ENCODE assay signal across 27 cellular contexts in the genomic region with DNA sequence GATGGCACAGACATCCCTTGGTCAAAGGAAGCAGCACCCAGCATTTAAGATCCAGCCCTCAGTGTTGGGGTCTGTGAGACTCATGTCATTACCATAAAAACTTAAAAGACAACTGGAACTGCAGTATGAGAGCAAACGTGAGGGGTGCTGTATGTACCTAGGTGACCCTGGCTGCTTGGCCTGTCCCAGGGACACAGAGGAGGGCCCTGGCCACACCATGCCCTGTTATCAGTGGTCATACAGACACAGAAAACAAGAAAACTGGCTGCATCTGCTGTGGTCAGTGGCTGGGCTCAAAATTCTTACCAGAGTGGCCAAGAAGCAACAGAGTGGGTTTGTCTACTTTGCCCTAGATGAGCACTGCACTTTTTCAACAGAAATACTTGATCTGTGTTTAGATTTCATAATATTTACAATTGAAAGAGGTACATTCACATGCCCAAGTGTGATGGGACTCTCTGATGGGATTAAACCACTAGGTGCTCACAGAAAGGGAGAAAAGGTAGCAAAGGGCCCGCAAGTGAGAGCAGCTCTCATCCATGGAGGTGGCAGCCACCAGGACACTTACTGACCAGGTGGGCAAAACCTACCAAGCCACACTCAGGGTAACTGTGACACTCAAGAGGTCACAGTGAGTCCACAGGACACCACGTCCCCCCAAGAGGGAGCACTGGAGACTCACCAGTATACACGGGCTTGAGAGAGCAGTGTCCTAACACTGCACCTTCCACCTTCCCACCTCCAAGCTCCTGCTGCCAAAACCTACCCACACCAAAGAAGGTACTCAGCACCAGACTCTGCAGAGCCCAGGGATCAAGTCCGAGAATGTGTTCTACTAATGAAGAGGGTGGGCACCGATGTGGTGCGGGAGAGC.
DNase-seq lines count a peak whose midpoint lies in the region; ATAC-seq and TF ChIP-seq lines count a peak whose summit lies in the region.
"Had no signal": no experiment of that assay in that cellular context is flagged by ENCODE, and none has a peak within 500 bp of the region (broad histone marks: within the 10 kb centered on the region; RNA-seq: fewer than 3 reads in every experiment).

No MANE protein-coding gene starts in this region.

- H3K27me3 Mint-ChIP-seq in activated T-cell treated with anti-CD3 and anti-CD28 coated beads, Interleukin-2, amount 50 U/mL, for 24 hours = no peaks in the 10 kb centered on the region
- no peaks in the 10 kb centered on the region for H3K27me3 Mint-ChIP-seq in CD4-positive, alpha-beta T cell
- H3K27me3 Mint-ChIP-seq in neural crest cell (ENCODE audit: low read depth) = no peaks in the 10 kb centered on the region
- H3K27me3 Mint-ChIP-seq: activated naive CD4-positive, alpha-beta T cell treated with anti-CD3 and anti-CD28 coated beads, Interleukin-2, amount 10 ng/mL, durations not matched to agents 7 days and 5 days; naive thymus-derived CD4-positive, alpha-beta T cell; T-cell had no signal

- H3K36me3 Mint-ChIP-seq in activated T-cell treated with anti-CD3 and anti-CD28 coated beads, Interleukin-2, amount 50 U/mL, for 24 hours (ENCODE audit: low read depth) = peaks cover 77% of the 10 kb centered on the region
- peaks cover 87% of the 10 kb centered on the region for H3K36me3 Mint-ChIP-seq in CD4-positive, alpha-beta T cell (ENCODE audit: low read depth)
- H3K36me3 Mint-ChIP-seq in neural crest cell (ENCODE audit: low read depth) = peaks cover 9% of the 10 kb centered on the region

- no peaks in the 10 kb centered on the region for H3K9me3 Mint-ChIP-seq in activated T-cell treated with anti-CD3 and anti-CD28 coated beads, Interleukin-2, amount 50 U/mL, for 24 hours
- no peaks in the 10 kb centered on the region for H3K9me3 Mint-ChIP-seq in CD4-positive, alpha-beta T cell
- H3K9me3 Mint-ChIP-seq in neural crest cell = no peaks in the 10 kb centered on the region
- H3K9me3 Mint-ChIP-seq: activated naive CD4-positive, alpha-beta T cell treated with anti-CD3 and anti-CD28 coated beads, Interleukin-2, amount 10 ng/mL, durations not matched to agents 7 days and 5 days; T-cell had no signal

- ATAC-seq in CD4-positive, alpha-beta T cell (ENCODE audit: poor library complexity) = no peak
- ATAC-seq: GM12878; left lobe of liver; naive thymus-derived CD4-positive, alpha-beta T cell; T-cell had no signal

- no peak overlapping the region for H3K4me3 ChIP-seq in coronary artery
- no peak overlapping the region for H3K4me3 ChIP-seq in brain microvascular endothelial cell (ENCODE audit: low read depth, low read length)
- H3K4me3 ChIP-seq: GM12878 had no signal

- no peak for TF ChIP-seq CTCF in CD4-positive, alpha-beta T cell (IDR thresholded peaks at IDR 0.05)
- TF ChIP-seq CTCF in coronary artery (IDR thresholded peaks at IDR 0.05) (no peak), neural crest cell (conservative IDR thresholded peaks at IDR 0.05) (no peak), brain microvascular endothelial cell (IDR thresholded peaks at IDR 0.05; ENCODE audit: low read depth, low read length, missing control alignments) (no peak)

- no peak overlapping the region for H3K4me3 Mint-ChIP-seq in activated T-cell treated with anti-CD3 and anti-CD28 coated beads, Interleukin-2, amount 50 U/mL, for 24 hours
- no peak overlapping the region for H3K4me3 Mint-ChIP-seq in CD4-positive, alpha-beta T cell
- H3K4me3 Mint-ChIP-seq in neural crest cell = no peak overlapping the region
- H3K4me3 Mint-ChIP-seq: activated naive CD4-positive, alpha-beta T cell treated with anti-CD3 and anti-CD28 coated beads, Interleukin-2, amount 10 ng/mL, durations not matched to agents 7 days and 5 days; naive thymus-derived CD4-positive, alpha-beta T cell; T-cell had no signal

- no peak for DNase-seq in activated T-cell treated with anti-CD3 and anti-CD28 coated beads, Interleukin-2, amount 50 U/mL, for 24 hours
- DNase-seq in activated T-cell treated with anti-CD3 and anti-CD28 coated beads for 4 hours (no peak), coronary artery (ENCODE audit: low spot score) (peak; percentile 53), neural crest cell (ENCODE audit: low read depth, low spot score) (no peak), retina (no peak), DMS 273 (lab: John Stamatoyannopoulos, UW; ENCODE audit: unreplicated experiment) (no peak), brain microvascular endothelial cell (no peak)
- DNase-seq in CD4-positive, alpha-beta T cell = no peak
- DNase-seq: activated CD4-positive, alpha-beta T cell treated with anti-CD3 and anti-CD28 coated beads for 48 hours; activated naive CD4-positive, alpha-beta T cell treated with anti-CD3 and anti-CD28 coated beads, Interleukin-2, amount 10 ng/mL, durations not matched to agents 7 days and 5 days; amygdala; DMS 273 treated with DMSO at 0.1 percent for 48 hours; effector memory CD4-positive, alpha-beta T cell; foreskin fibroblast; H7; KBM-7; mesendoderm; naive thymus-derived CD4-positive, alpha-beta T cell; NCI-H1092 treated with DMSO at 0.1 percent for 48 hours; NCI-H187 treated with DMSO at 0.1 percent for 48 hours; NCI-H524 treated with DMSO at 0.1 percent for 48 hours; OCI-M1; stimulated activated naive CD4-positive, alpha-beta T cell treated with Interleukin-2 at 50 U/mL for 16 hours; T-cell; WERI-Rb-1 had no signal

- no peaks in the 10 kb centered on the region for H3K9me3 ChIP-seq in CD4-positive, alpha-beta T cell (ENCODE audit: control insufficient read depth, low read length)

- H3K36me3 ChIP-seq in brain microvascular endothelial cell (replicated peaks) = peaks cover 19% of the 10 kb centered on the region

- POLR2A ChIA-PET in CD4-positive, alpha-beta T cell (lab: Charles Lee) = no interaction called here

- in situ Hi-C loops in brain microvascular endothelial cell (cut with HindIII; ENCODE audit: low pct_ligation_motif_present, low sequenced_read_pairs) = no loop called here

- H3K27ac Mint-ChIP-seq in activated T-cell treated with anti-CD3 and anti-CD28 coated beads, Interleukin-2, amount 50 U/mL, for 24 hours = peak overlapping the region; percentile 37
- H3K27ac Mint-ChIP-seq in CD4-positive, alpha-beta T cell = peak overlapping the region; percentile 14
- peak overlapping the region; percentile 35 for H3K27ac Mint-ChIP-seq in neural crest cell (ENCODE audit: unreplicated experiment)
- H3K27ac Mint-ChIP-seq: activated naive CD4-positive, alpha-beta T cell treated with anti-CD3 and anti-CD28 coated beads, Interleukin-2, amount 10 ng/mL, durations not matched to agents 7 days and 5 days; T-cell had no signal

- intact Hi-C loops in CD4-positive, alpha-beta T cell (cut with DNase I, micrococcal nuclease) = no loop called here

- no peaks in the 10 kb centered on the region for H3K4me1 Mint-ChIP-seq in activated T-cell treated with anti-CD3 and anti-CD28 coated beads, Interleukin-2, amount 50 U/mL, for 24 hours (ENCODE audit: low read depth)
- H3K4me1 Mint-ChIP-seq in CD4-positive, alpha-beta T cell (ENCODE audit: low read depth) = no peaks in the 10 kb centered on the region
- no peaks in the 10 kb centered on the region for H3K4me1 Mint-ChIP-seq in neural crest cell
- H3K4me1 Mint-ChIP-seq: activated naive CD4-positive, alpha-beta T cell treated with anti-CD3 and anti-CD28 coated beads, Interleukin-2, amount 10 ng/mL, durations not matched to agents 7 days and 5 days; T-cell had no signal

- H3K27ac ChIP-seq in CD4-positive, alpha-beta T cell (ENCODE audit: low read depth, low read length) = no peak overlapping the region
- H3K27ac ChIP-seq in coronary artery = no peak overlapping the region
- no peak overlapping the region for H3K27ac ChIP-seq in brain microvascular endothelial cell
- H3K27ac ChIP-seq: WERI-Rb-1 had no signal

- CTCF ChIA-PET in CD4-positive, alpha-beta T cell (lab: Charles Lee) = interaction anchor here (0.5 kb wide), 1 partner anchor 343 kb away, joined by 3 read pairs; no protein-coding TSS in a partner anchor

- no peaks in the 10 kb centered on the region for H3K27me3 ChIP-seq in CD4-positive, alpha-beta T cell (ENCODE audit: control insufficient read depth, insufficient read depth, low read length)
- H3K27me3 ChIP-seq in brain microvascular endothelial cell (replicated peaks) = no peaks in the 10 kb centered on the region
